In genomic region chr1:40932004-40932403, GRCh38 we compare ENCODE assay signal across 17 cellular contexts. TPM values are rescaled to one million over a fixed set of nuclear protein-coding genes. Genes with fewer than 3 reads are reported as not detected.
A peak's percentile ranks its signal among the peaks of the same experiment; 100 is the strongest.
DNase-seq lines count a peak whose midpoint lies in the region; ATAC-seq and TF ChIP-seq lines count a peak whose summit lies in the region.
"Had no signal": no experiment of that assay in that cellular context is flagged by ENCODE, and none has a peak within 500 bp of the region (broad histone marks: within the 10 kb centered on the region; RNA-seq: fewer than 3 reads in every experiment).

No MANE protein-coding gene starts in this region.

- H2AFZ ChIP-seq in HCT116 (ENCODE audit: low read depth, low read length, poor library complexity, severe bottlenecking), result no peak overlapping the region

- TF ChIP-seq CTCF in Caco-2 (IDR thresholded peaks at IDR 0.05; ENCODE audit: insufficient read depth in 1 of 2, low read depth in 1 of 2, low read length in 1 of 2, severe bottlenecking in 1 of 2, unreplicated experiment in 1 of 2), result no peak
- no peak for TF ChIP-seq CTCF in HCT116 (IDR thresholded peaks at IDR 0.05 in 2 of 3, conservative IDR thresholded peaks at IDR 0.05 in 1 of 3; ENCODE audit: borderline replicate concordance in 1 of 3, insufficient read depth in 1 of 3, low read depth in 2 of 3, low read length in 2 of 3)
- no peak for TF ChIP-seq CTCF in cardiac fibroblast (IDR thresholded peaks at IDR 0.05; ENCODE audit: low read depth, low read length)
- no peak for TF ChIP-seq CTCF in lower leg skin (IDR thresholded peaks at IDR 0.05)
- no peak for TF ChIP-seq CTCF in dorsolateral prefrontal cortex (IDR thresholded peaks at IDR 0.05 in 54 of 56, conservative IDR thresholded peaks at IDR 0.05 in 2 of 56; ENCODE audit: low read depth in 1 of 56, partially characterized antibody in 56 of 56)

- no peaks in the 10 kb centered on the region for H3K4me1 ChIP-seq in Caco-2
- H3K4me1 ChIP-seq in HCT116 (ENCODE audit: control insufficient read depth in 1 of 2, insufficient read depth in 2 of 2, low read length in 2 of 2), result peaks cover 0 to 9% of the 10 kb centered on the region in 2 experiments; a peak in 1 of 4 replicates
- H3K4me1 ChIP-seq: colonic mucosa had no signal

- H3K9me3 ChIP-seq in Caco-2 (no peaks in the 10 kb centered on the region), HCT116 (ENCODE audit: control insufficient read depth in 1 of 2, insufficient read depth in 1 of 2, low read depth in 1 of 2, low read length in 2 of 2) (no peaks in the 10 kb centered on the region)
- H3K9me3 ChIP-seq: colonic mucosa, ovary had no signal

- no peak overlapping the region for H3K4me3 ChIP-seq in Caco-2 (ENCODE audit: low read depth, low read length)
- no peak overlapping the region for H3K4me3 ChIP-seq in HCT116 (replicated peaks in 1 of 2; ENCODE audit: low read depth in 1 of 2, low read length in 2 of 2)
- H3K4me3 ChIP-seq in cardiac fibroblast (replicated peaks in 1 of 2; ENCODE audit: low read depth in 2 of 2, low read length in 2 of 2), result no peak overlapping the region
- H3K4me3 ChIP-seq in lower leg skin (ENCODE audit: low read depth, poor library complexity, severe bottlenecking), result no peak overlapping the region
- no peak overlapping the region for H3K4me3 ChIP-seq in dorsolateral prefrontal cortex
- H3K4me3 ChIP-seq: colonic mucosa, ovary had no signal

- no peaks in the 10 kb centered on the region for H3K9me3 Mint-ChIP-seq in Caco-2 (ENCODE audit: unreplicated experiment)
- H3K9me3 Mint-ChIP-seq: activated naive CD4-positive, alpha-beta T cell treated with anti-CD3 and anti-CD28 coated beads, Interleukin-2, amount 10 ng/mL, durations not matched to agents 7 days and 5 days; naive B cell had no signal

- peak overlapping the region; percentile 20 for H3K4me3 Mint-ChIP-seq in Caco-2 (ENCODE audit: unreplicated experiment)
- H3K4me3 Mint-ChIP-seq: activated naive CD4-positive, alpha-beta T cell treated with anti-CD3 and anti-CD28 coated beads, Interleukin-2, amount 10 ng/mL, durations not matched to agents 7 days and 5 days; naive B cell had no signal

- RAD21 ChIA-PET in HCT116 (lab: Charles Lee; ENCODE audit: low non-redundant PET in 1 of 2, low total read pairs in 2 of 2, uncharacterized antibody in 2 of 2, unreplicated experiment in 2 of 2), result no interaction called here

- CTCF ChIA-PET in Caco-2 (lab: Charles Lee), result no interaction called here
- CTCF ChIA-PET in HCT116 (lab: Charles Lee), result no interaction called here

- DNase-seq in Caco-2 (peak; percentile 29 to 37), HCT116 (ENCODE audit: low read depth, low spot score) (no peak), cardiac fibroblast (ENCODE audit: low read depth in 2 of 2) (peak; percentile 6 to 19), islet precursor cell (peak; percentile 84), cortex of kidney (lab: John Stamatoyannopoulos, UW) (no peak), HUDEP-2 (lab: John Stamatoyannopoulos, UW; ENCODE audit: unreplicated experiment in 76 of 76) (no peak), lower leg skin (ENCODE audit: low spot score in 2 of 2) (no peak), dorsolateral prefrontal cortex (no peak)
- DNase-seq: activated naive CD4-positive, alpha-beta T cell treated with anti-CD3 and anti-CD28 coated beads, Interleukin-2, amount 10 ng/mL, durations not matched to agents 7 days and 5 days; colonic mucosa; erythroblast; Kasumi-1; naive B cell; NCI-H1105 treated with DMSO at 0.1 percent for 48 hours; NCI-H226; ovary; SHP77 had no signal

- H3K9me2 ChIP-seq in HCT116 (ENCODE audit: insufficient read depth), result no peaks in the 10 kb centered on the region

- H3K27ac Mint-ChIP-seq in Caco-2 (ENCODE audit: unreplicated experiment), result peak overlapping the region; percentile 69
- H3K27ac Mint-ChIP-seq: activated naive CD4-positive, alpha-beta T cell treated with anti-CD3 and anti-CD28 coated beads, Interleukin-2, amount 10 ng/mL, durations not matched to agents 7 days and 5 days; naive B cell had no signal

- POLR2A ChIA-PET in Caco-2 (lab: Charles Lee), result no interaction called here
- POLR2A ChIA-PET in HCT116 (lab: Charles Lee), result no interaction called here

- no peaks in the 10 kb centered on the region for H3K36me3 Mint-ChIP-seq in Caco-2 (ENCODE audit: insufficient read depth, unreplicated experiment)
- H3K36me3 Mint-ChIP-seq: activated naive CD4-positive, alpha-beta T cell treated with anti-CD3 and anti-CD28 coated beads, Interleukin-2, amount 10 ng/mL, durations not matched to agents 7 days and 5 days; naive B cell had no signal

- no TSS peak for BruUV-seq in Caco-2 (replicated peaks; lab: Mats Ljungman, UMichigan)
- BruUV-seq in HCT116 (replicated peaks; lab: Mats Ljungman, UMichigan), result no TSS peak

- H3K79me2 ChIP-seq in HCT116 (ENCODE audit: insufficient read depth, low read length), result no peaks in the 10 kb centered on the region

- TF ChIP-seq RAD21 in HCT116 (IDR thresholded peaks at IDR 0.05; ENCODE audit: low read depth), result no peak

- ATAC-seq in HCT116, result 0 out of 2 replicates have a peak, but pooled peaks have one; percentile 36

- no peaks in the 10 kb centered on the region for H3K27me3 Mint-ChIP-seq in Caco-2 (ENCODE audit: insufficient read depth, unreplicated experiment)

- peak overlapping the region; percentile 12; the same call in 1 of the 2 replicates for H3K4me2 ChIP-seq in HCT116 (ENCODE audit: low read length)

- peaks cover 20% of the 10 kb centered on the region for H3K4me1 Mint-ChIP-seq in Caco-2 (ENCODE audit: low read depth, unreplicated experiment)
- H3K4me1 Mint-ChIP-seq: activated naive CD4-positive, alpha-beta T cell treated with anti-CD3 and anti-CD28 coated beads, Interleukin-2, amount 10 ng/mL, durations not matched to agents 7 days and 5 days; naive B cell had no signal

- H3K36me3 ChIP-seq in Caco-2 (ENCODE audit: control insufficient read depth, insufficient read depth, low read length) (no peaks in the 10 kb centered on the region), HCT116 (ENCODE audit: control insufficient read depth in 1 of 2, insufficient read depth in 2 of 2, low read length in 2 of 2) (no peaks in the 10 kb centered on the region)
- H3K36me3 ChIP-seq: colonic mucosa, ovary had no signal

- WGBS in lower leg skin, 2 donors, result 26 to 32% methylated on average over 4 of the region's 4 CpGs

- H3K27me3 ChIP-seq in Caco-2 (replicated peaks; ENCODE audit: control insufficient read depth, insufficient read depth, low read length), result no peaks in the 10 kb centered on the region
- no peaks in the 10 kb centered on the region for H3K27me3 ChIP-seq in HCT116 (ENCODE audit: insufficient read depth, low read length)
- no peaks in the 10 kb centered on the region for H3K27me3 ChIP-seq in dorsolateral prefrontal cortex
- H3K27me3 ChIP-seq: colonic mucosa, ovary had no signal

- intact Hi-C loops in Caco-2 (cut with micrococcal nuclease; ENCODE audit: unreplicated experiment) (no loop called here), HCT116 (cut with micrococcal nuclease) (no loop called here), lower leg skin (cut with DNase I; ENCODE audit: low total_unique reads) (no loop called here), dorsolateral prefrontal cortex (cut with DNase I) (no loop called here)

- no peaks in the 10 kb centered on the region for H4K20me1 ChIP-seq in HCT116 (ENCODE audit: insufficient read depth)

- H3K27ac ChIP-seq in HCT116 (ENCODE audit: low read depth, low read length) (no peak overlapping the region), dorsolateral prefrontal cortex (no peak overlapping the region)
- H3K27ac ChIP-seq: colonic mucosa, ovary had no signal

- TF ChIP-seq POLR2A in HCT116 (IDR thresholded peaks at IDR 0.05; ENCODE audit: borderline replicate concordance, extremely low read depth, insufficient read depth, insufficient read length) (no peak), lower leg skin (IDR thresholded peaks at IDR 0.05) (no peak)

- H3K9ac ChIP-seq in HCT116 (ENCODE audit: low read length), result no peak overlapping the region

TF ChIP-seq in HCT116, 20 proteins besides CTCF, POLR2A, EP300 and RAD21:
- TF ChIP-seq SP1 (IDR thresholded peaks at IDR 0.05; ENCODE audit: low read depth), result peak; percentile 14; the same call in 1 of the 2 replicates
- TF ChIP-seq, protein P1, sequence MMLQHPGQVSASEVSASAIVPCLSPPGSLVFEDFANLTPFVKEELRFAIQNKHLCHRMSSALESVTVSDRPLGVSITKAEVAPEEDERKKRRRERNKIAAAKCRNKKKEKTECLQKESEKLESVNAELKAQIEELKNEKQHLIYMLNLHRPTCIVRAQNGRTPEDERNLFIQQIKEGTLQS (IDR thresholded peaks at IDR 0.05), result no peak

RNA-seq across cellular contexts. Expression of gene CTPS1, which starts 47.5 kb away (rescaled TPM):
- total RNA-seq in Caco-2 (2022) (63.1 and 63.7 TPM in 2 replicates), HCT116 (2021; ENCODE audit: unreplicated experiment) (66.4 TPM), lower leg skin (10 to 100 TPM in 1 of 4 donors, 1 to 10 TPM in 3; 7.7 to 23.3 (median 8.9) TPM), dorsolateral prefrontal cortex (10 to 100 TPM; 15.1 to 36.8 (median 22.8) TPM)
- polyA plus RNA-seq in HCT116 (2012), result 32.0 and 41.5 TPM in 2 replicates

Comparison
In these comparisons a context has a peak if more than half of its experiments do, and no peak if none do; other contexts are left out.
1. DNase-seq: peak in Caco-2 (2 of 2), cardiac fibroblast (2 of 2) and islet precursor cell (single experiment); none in HCT116 (single experiment), cortex of kidney (single experiment), HUDEP-2 (0 of 76), lower leg skin (0 of 2) and dorsolateral prefrontal cortex (0 of 10).